18 cellular contexts compared by ENCODE assay signal in the genomic region with DNA sequence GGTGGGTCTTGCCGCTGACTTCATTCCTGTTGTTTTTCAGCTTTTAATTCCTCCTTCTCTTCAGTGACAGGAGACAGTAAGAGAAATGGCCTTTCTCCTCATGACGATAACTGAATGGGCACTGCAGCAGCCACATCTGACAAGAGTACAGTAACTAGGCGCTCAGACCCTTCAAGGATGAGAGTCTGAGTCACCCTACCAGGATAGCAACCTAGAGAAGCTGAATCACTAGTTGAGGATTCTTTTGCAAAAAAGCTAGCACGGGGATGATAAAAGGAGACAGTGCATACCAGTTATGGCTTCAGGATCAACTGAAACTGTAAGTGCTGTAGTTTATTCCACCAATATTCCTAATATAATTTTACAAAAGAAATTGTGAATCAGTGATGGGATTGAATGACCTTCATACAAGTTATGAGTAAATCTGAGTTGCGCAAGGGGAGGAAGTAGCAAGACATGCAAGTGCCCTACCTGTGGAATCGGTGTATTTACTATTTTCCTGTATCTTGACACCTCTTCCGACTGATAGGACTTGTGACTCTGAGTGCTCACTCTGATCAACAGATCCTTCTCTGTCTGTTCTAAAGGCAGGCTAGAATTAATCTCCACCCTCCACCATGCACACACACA.
DNase-seq lines count a peak whose midpoint lies in the region; ATAC-seq and TF ChIP-seq lines count a peak whose summit lies in the region.
"Had no signal": no experiment of that assay in that cellular context is flagged by ENCODE, and none has a peak within 500 bp of the region (broad histone marks: within the 10 kb centered on the region; RNA-seq: fewer than 3 reads in every experiment).

No MANE protein-coding gene starts in this region.

- BruUV-seq in MCF 10A (replicated peaks; lab: Mats Ljungman, UMichigan) = no TSS peak
- BruUV-seq in IMR-90 (replicated peaks; lab: Mats Ljungman, UMichigan) = no TSS peak

- no peaks in the 10 kb centered on the region for H3K27me3 Mint-ChIP-seq in MCF 10A (ENCODE audit: insufficient read depth, unreplicated experiment)
- H3K27me3 Mint-ChIP-seq: CD8-positive, alpha-beta memory T cell had no signal

- intact Hi-C loops in MCF 10A (cut with micrococcal nuclease) (no loop called here), breast epithelium (cut with DNase I; ENCODE audit: low total_unique reads) (no loop called here), IMR-90 (cut with micrococcal nuclease) (no loop called here)

- no peak overlapping the region for H3K4me3 Mint-ChIP-seq in MCF 10A (ENCODE audit: unreplicated experiment)
- H3K4me3 Mint-ChIP-seq: CD8-positive, alpha-beta memory T cell; GM23338 had no signal

- no peak overlapping the region for H2AFZ ChIP-seq in IMR-90 (replicated peaks; ENCODE audit: low read length, poor library complexity)
- H2AFZ ChIP-seq: GM23338 had no signal

- H3K79me1 ChIP-seq in IMR-90 (ENCODE audit: low read depth in 1 of 2, low read length in 2 of 2) = no peaks in the 10 kb centered on the region

- H3K23ac ChIP-seq in IMR-90 (ENCODE audit: low read depth, low read length) = no peak overlapping the region

- H3K9me3 ChIP-seq in breast epithelium (no peaks in the 10 kb centered on the region), IMR-90 (ENCODE audit: control insufficient read depth, insufficient read depth, low read length) (peaks cover 4% of the 10 kb centered on the region)
- H3K9me3 ChIP-seq: BLaER1 had no signal

- no peak overlapping the region for H3K9ac ChIP-seq in IMR-90 (ENCODE audit: low read depth, low read length)
- H3K9ac ChIP-seq: BLaER1 had no signal

- in situ Hi-C loops in IMR-90 (cut with MboI; ENCODE audit: low sequenced_read_pairs) = no loop called here

- TF ChIP-seq CTCF in MCF 10A (IDR thresholded peaks at IDR 0.05; ENCODE audit: unreplicated experiment) = no peak
- no peak for TF ChIP-seq CTCF in breast epithelium (IDR thresholded peaks at IDR 0.05)
- no peak for TF ChIP-seq CTCF in IMR-90 (conservative IDR thresholded peaks at IDR 0.05; ENCODE audit: low read depth, low read length)

- CTCF ChIA-PET in MCF 10A (lab: Yijun Ruan, JAX) (no interaction called here), IMR-90 (lab: Yijun Ruan, JAX) (no interaction called here)

- no peak overlapping the region for H4K8ac ChIP-seq in IMR-90 (ENCODE audit: low read depth in 2 of 2, low read length in 2 of 2)

- no peak overlapping the region for H3K18ac ChIP-seq in IMR-90 (ENCODE audit: low read depth, low read length)

- DNase-seq in MCF 10A (ENCODE audit: unreplicated experiment) = peak; percentile 33
- no peak for DNase-seq in breast epithelium (ENCODE audit: low spot score in 2 of 2)
- no peak for DNase-seq in IMR-90
- peak; percentile 9 for DNase-seq in RKO (ENCODE audit: low spot score)
- peak; percentile 6 for DNase-seq in myocyte (ENCODE audit: low read depth)
- no peak for DNase-seq in NCI-H1092 (lab: John Stamatoyannopoulos, UW)
- DNase-seq: 8988T; AML-193; CD8-positive, alpha-beta memory T cell; DMS79; EL; GDM1; H7; KG1 had no signal

- no peak overlapping the region for H3K14ac ChIP-seq in IMR-90 (replicated peaks; ENCODE audit: low read depth, low read length)

- H2BK20ac ChIP-seq in IMR-90 (ENCODE audit: low read depth, low read length) = no peak overlapping the region

- H3K27ac Mint-ChIP-seq in MCF 10A (ENCODE audit: low read depth, unreplicated experiment) = no peak overlapping the region
- H3K27ac Mint-ChIP-seq: CD8-positive, alpha-beta memory T cell; GM23338 had no signal

- H3K4me2 ChIP-seq in IMR-90 (ENCODE audit: low read depth, low read length) = no peak overlapping the region
- H3K4me2 ChIP-seq: BLaER1, GM23338 had no signal

- H2BK120ac ChIP-seq in IMR-90 (ENCODE audit: low read depth, low read length) = no peak overlapping the region

- H3K27ac ChIP-seq in breast epithelium (no peak overlapping the region), IMR-90 (ENCODE audit: insufficient read depth, low read length) (no peak overlapping the region)
- H3K27ac ChIP-seq: BLaER1 had no signal

- no peaks in the 10 kb centered on the region for H3K36me3 Mint-ChIP-seq in MCF 10A (ENCODE audit: insufficient read depth, unreplicated experiment)
- H3K36me3 Mint-ChIP-seq: CD8-positive, alpha-beta memory T cell had no signal

- WGBS in IMR-90 (ENCODE audit: extremely low coverage in 2 of 2, insufficient read length in 1 of 2), 2 experiments = no CpG with 5 or more reads among the region's 7 CpGs

- no peak overlapping the region for H2AK5ac ChIP-seq in IMR-90 (ENCODE audit: low read depth, low read length)

- H2BK5ac ChIP-seq in IMR-90 (ENCODE audit: low read depth, low read length, poor library complexity, severe bottlenecking) = no peak overlapping the region

- H3K4me3 ChIP-seq in breast epithelium (no peak overlapping the region), IMR-90 (ENCODE audit: insufficient read depth, low read depth, low read length) (no peak overlapping the region)
- H3K4me3 ChIP-seq: BLaER1, GM23338 had no signal

- POLR2A ChIA-PET in MCF 10A (lab: Yijun Ruan, JAX) (no interaction called here), IMR-90 (lab: Charles Lee; ENCODE audit: unreplicated experiment) (no interaction called here)

- H2AK9ac ChIP-seq in IMR-90 (replicated peaks; ENCODE audit: low read depth, low read length, poor library complexity) = no peak overlapping the region

- H3K56ac ChIP-seq in IMR-90 (ENCODE audit: extremely low read depth, insufficient read depth, low read length) = no peak overlapping the region

- ATAC-seq in IMR-90 (ENCODE audit: low read depth) (no peak), GM19023 (IDR thresholded peaks at IDR 0.05; ENCODE audit: unreplicated experiment) (no peak), GM21723 (IDR thresholded peaks at IDR 0.05; ENCODE audit: unreplicated experiment) (no peak)
- ATAC-seq: GM23338 had no signal

- H3K4me1 Mint-ChIP-seq in MCF 10A (ENCODE audit: insufficient read depth, unreplicated experiment) = no peaks in the 10 kb centered on the region
- H3K4me1 Mint-ChIP-seq: CD8-positive, alpha-beta memory T cell had no signal

- H3K36me3 ChIP-seq in breast epithelium (no peaks in the 10 kb centered on the region), IMR-90 (ENCODE audit: control insufficient read depth, insufficient read depth, low read length) (no peaks in the 10 kb centered on the region)
- H3K36me3 ChIP-seq: BLaER1 had no signal

- no peak overlapping the region for H4K5ac ChIP-seq in IMR-90 (ENCODE audit: low read depth, low read length)

- no peak for TF ChIP-seq RAD21 in IMR-90 (IDR thresholded peaks at IDR 0.05; ENCODE audit: low read length)

- no peaks in the 10 kb centered on the region for H3K9me1 ChIP-seq in IMR-90 (ENCODE audit: insufficient read depth, low read length)

- H3K4me1 ChIP-seq in breast epithelium = no peaks in the 10 kb centered on the region
- no peaks in the 10 kb centered on the region for H3K4me1 ChIP-seq in IMR-90 (ENCODE audit: control insufficient read depth, insufficient read depth, low read length)
- H3K4me1 ChIP-seq: BLaER1 had no signal

- no peak overlapping the region for H2BK15ac ChIP-seq in IMR-90 (ENCODE audit: low read depth, low read length)

- dilution Hi-C loops in IMR-90 (cut with HindIII; ENCODE audit: low sequenced_read_pairs, unreplicated experiment) = no loop called here

- no peak overlapping the region for H3K4ac ChIP-seq in IMR-90 (ENCODE audit: low read depth, low read length)

- H4K20me1 ChIP-seq in IMR-90 (ENCODE audit: insufficient read depth, low read length) = no peaks in the 10 kb centered on the region
- H4K20me1 ChIP-seq: BLaER1 had no signal

- H3K27me3 ChIP-seq in breast epithelium (no peaks in the 10 kb centered on the region), IMR-90 (ENCODE audit: control insufficient read depth, insufficient read depth, low read length) (no peaks in the 10 kb centered on the region)
- H3K27me3 ChIP-seq: BLaER1 had no signal

- no peak for TF ChIP-seq POLR2A in breast epithelium (IDR thresholded peaks at IDR 0.05)
- TF ChIP-seq POLR2A in IMR-90 (IDR thresholded peaks at IDR 0.05; ENCODE audit: low read depth, low read length) = no peak

- no peak overlapping the region for H4K91ac ChIP-seq in IMR-90 (ENCODE audit: insufficient read depth, low read depth, low read length)

- H3K9me3 Mint-ChIP-seq in MCF 10A (ENCODE audit: unreplicated experiment) = no peaks in the 10 kb centered on the region

TF ChIP-seq in IMR-90, 13 proteins besides CTCF, POLR2A, EP300 and RAD21:
- peak; percentile 42 for TF ChIP-seq CEBPB (IDR thresholded peaks at IDR 0.05; ENCODE audit: low read depth, low read length)
- TF ChIP-seq, protein P1, sequence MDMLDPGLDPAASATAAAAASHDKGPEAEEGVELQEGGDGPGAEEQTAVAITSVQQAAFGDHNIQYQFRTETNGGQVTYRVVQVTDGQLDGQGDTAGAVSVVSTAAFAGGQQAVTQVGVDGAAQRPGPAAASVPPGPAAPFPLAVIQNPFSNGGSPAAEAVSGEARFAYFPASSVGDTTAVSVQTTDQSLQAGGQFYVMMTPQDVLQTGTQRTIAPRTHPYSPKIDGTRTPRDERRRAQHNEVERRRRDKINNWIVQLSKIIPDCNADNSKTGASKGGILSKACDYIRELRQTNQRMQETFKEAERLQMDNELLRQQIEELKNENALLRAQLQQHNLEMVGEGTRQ (IDR thresholded peaks at IDR 0.05; ENCODE audit: low read depth, low read length) = no peak

Comparison
In these comparisons a context has a peak if more than half of its experiments do, and no peak if none do; other contexts are left out.
1. DNase-seq: peak in MCF 10A (single experiment), RKO (single experiment) and myocyte (single experiment); none in breast epithelium (0 of 2), IMR-90 (single experiment) and NCI-H1092 (single experiment).